ENCODE assay signal across 2 cellular contexts in genomic region chr11:64916040-64916847, GRCh38.
TF ChIP-seq lines count a peak whose summit lies in the region.

No MANE protein-coding gene starts in this region.

TF ChIP-seq in HEK293, 187 proteins besides CTCF, POLR2A, EP300 and RAD21 (continued from another document and continues in another):
- TF ChIP-seq ZNF518A (tag by site-specific recombination; conservative IDR thresholded peaks at IDR 0.05; ENCODE audit: low read depth) (no peak), ZNF24 (tag by site-specific recombination; IDR thresholded peaks at IDR 0.05) (no peak), ZBTB7A (tag by site-specific recombination; IDR thresholded peaks at IDR 0.05; ENCODE audit: low read depth) (no peak), ZNF426 (tag by site-specific recombination; IDR thresholded peaks at IDR 0.05) (no peak), ZNF670 (tag by site-specific recombination; IDR thresholded peaks at IDR 0.05; ENCODE audit: low read depth) (no peak), KLF16 (tag by site-specific recombination; IDR thresholded peaks at IDR 0.05) (no peak), ZFHX2 (tag by site-specific recombination; conservative IDR thresholded peaks at IDR 0.05) (peak; percentile 95), ZBTB10 (tag by site-specific recombination; IDR thresholded peaks at IDR 0.05) (no peak), KLF7 (tag by site-specific recombination; IDR thresholded peaks at IDR 0.05; ENCODE audit: borderline replicate concordance) (no peak), PRDM10 (tag by site-specific recombination; IDR thresholded peaks at IDR 0.05) (peak; percentile 84), ZNF155 (tag by site-specific recombination; IDR thresholded peaks at IDR 0.05) (no peak), ZNF843 (tag by site-specific recombination; IDR thresholded peaks at IDR 0.05) (no peak), ZNF350 (tag by site-specific recombination; IDR thresholded peaks at IDR 0.05) (no peak), GLIS2 (tag by site-specific recombination; IDR thresholded peaks at IDR 0.05) (peak; percentile 73)

TF ChIP-seq in K562, 482 proteins besides CTCF, POLR2A, EP300 and RAD21 (continued from another document):
- peak; percentile 61 for TF ChIP-seq PRDM10 (IDR thresholded peaks at IDR 0.05; ENCODE audit: partially characterized antibody)
- peak; percentile 31; the same call in 1 of the 2 replicates for TF ChIP-seq ZBTB7A (IDR thresholded peaks at IDR 0.05; ENCODE audit: borderline replicate concordance, control insufficient read depth, low read depth, low read length)
- peak; percentile 36 for TF ChIP-seq MEIS2 (IDR thresholded peaks at IDR 0.05; ENCODE audit: partially characterized antibody)
- peak; percentile 61; the same call in 1 of the 2 replicates for TF ChIP-seq JUND (IDR thresholded peaks at IDR 0.05; ENCODE audit: borderline replicate concordance, low read depth, low read length)
- 0 out of 3 replicates have a peak, but pooled peaks have one; percentile 19 for TF ChIP-seq JUND (tag; IDR thresholded peaks at IDR 0.05; ENCODE audit: borderline replicate concordance, low read depth, low read length)
- TF ChIP-seq ELF1 (tag; IDR thresholded peaks at IDR 0.05), result peak; percentile 73
- peak; percentile 65; the same call in 1 of the 2 replicates for TF ChIP-seq NKRF (IDR thresholded peaks at IDR 0.05; ENCODE audit: borderline replicate concordance)
- TF ChIP-seq KAT8 (IDR thresholded peaks at IDR 0.05; ENCODE audit: low read depth), result no peak
- 0 out of 2 replicates have a peak, but pooled peaks have one; percentile 5 for TF ChIP-seq PKNOX1 (IDR thresholded peaks at IDR 0.05)
- TF ChIP-seq FOXA3 (CRISPR knock-in tag; conservative IDR thresholded peaks at IDR 0.05 in 1 of 2, IDR thresholded peaks at IDR 0.05 in 1 of 2), result peak in 1 of 2 experiments; percentile 86; a peak in 2 of 4 replicates
- TF ChIP-seq E2F6 (IDR thresholded peaks at IDR 0.05; ENCODE audit: borderline replicate concordance in 1 of 2, extremely low read depth in 1 of 2, insufficient read depth in 1 of 2, insufficient read length in 1 of 2, low read depth in 1 of 2, low read length in 1 of 2, poor library complexity in 1 of 2, severe bottlenecking in 1 of 2), result peak in 1 of 2 experiments; percentile 54
- TF ChIP-seq CREM (IDR thresholded peaks at IDR 0.05; ENCODE audit: low read depth), result peak; percentile 68
- no peak for TF ChIP-seq FOS (IDR thresholded peaks at IDR 0.05; ENCODE audit: extremely low read depth, insufficient read length)
- no peak for TF ChIP-seq ATF1 (CRISPR knock-in tag; IDR thresholded peaks at IDR 0.05)
- TF ChIP-seq ATF1 (tag; IDR thresholded peaks at IDR 0.05), result peak; percentile 6; the same call in 1 of the 2 replicates
- peak; percentile 65; the same call in 1 of the 2 replicates for TF ChIP-seq HDGF (IDR thresholded peaks at IDR 0.05)
- no peak for TF ChIP-seq FOXA1 (IDR thresholded peaks at IDR 0.05; ENCODE audit: borderline replicate concordance)
- TF ChIP-seq SFPQ (IDR thresholded peaks at IDR 0.05; ENCODE audit: low read depth, low read length), result no peak
- TF ChIP-seq SRF (CRISPR knock-in tag; IDR thresholded peaks at IDR 0.05), result no peak
- TF ChIP-seq KDM4B (IDR thresholded peaks at IDR 0.05; ENCODE audit: borderline replicate concordance in 2 of 2, low read depth in 1 of 2), result 0 out of 4 replicates have a peak, but pooled peaks of 1 of the 2 experiments have one; percentile 51
- TF ChIP-seq ZMIZ1 (IDR thresholded peaks at IDR 0.05; ENCODE audit: low read depth in 2 of 2, low read length in 2 of 2), result no peak
- TF ChIP-seq FOXK1 (CRISPR knock-in tag; IDR thresholded peaks at IDR 0.05; ENCODE audit: borderline replicate concordance), result no peak
